In genomic region chr10:26647602-26648244, GRCh38 we compare ENCODE assay signal across 12 cellular contexts. TPM values are rescaled to one million over a fixed set of nuclear protein-coding genes. Genes with fewer than 3 reads are reported as not detected.
"Had no signal": no experiment of that assay in that cellular context is flagged by ENCODE, and none has a peak within 500 bp of the region (broad histone marks: within the 10 kb centered on the region; RNA-seq: fewer than 3 reads in every experiment).

No MANE protein-coding gene starts in this region.

- ATAC-seq: stimulated activated naive CD8-positive, alpha-beta T cell treated with anti-CD3 and anti-CD28 coated beads, Interleukin-15, Interleukin-2, amounts not matched to agents 100 U/mL and 50 U/mL, for 24 hours had no signal

- H3K36me3 ChIP-seq: ascending aorta, right atrium auricular region had no signal

- DNase-seq: activated CD4-positive, alpha-beta T cell treated with anti-CD3 and anti-CD28 coated beads for 1 hour; activated CD4-positive, alpha-beta T cell treated with anti-CD3 and anti-CD28 coated beads, Interleukin-2, amount 50 U/mL, for 4 hours; activated naive CD4-positive, alpha-beta T cell treated with anti-CD3 and anti-CD28 coated beads, Interleukin-2, amount 10 ng/mL, durations not matched to agents 7 days and 5 days; head of caudate nucleus; occipital lobe; stimulated activated CD4-positive, alpha-beta T cell treated with anti-CD3 and anti-CD28 coated beads, Interleukin-4, amount 100 ng/mL, for 4 hours; stimulated activated CD8-positive, alpha-beta memory T cell treated with anti-CD3 and anti-CD28 coated beads, Interleukin-4, amount 100 ng/mL, for 48 hours; stimulated activated naive CD8-positive, alpha-beta T cell treated with anti-CD3 and anti-CD28 coated beads, Interleukin-15, Interleukin-2, amounts not matched to agents 100 U/mL and 50 U/mL, for 24 hours; trophoblast cell had no signal

- H3K9me3 ChIP-seq: ascending aorta, right atrium auricular region had no signal

- FAIRE-seq: frontal cortex had no signal

- H3K27ac ChIP-seq: ascending aorta, right atrium auricular region had no signal

- H3K27me3 ChIP-seq: ascending aorta, right atrium auricular region had no signal

- H3K4me1 ChIP-seq: ascending aorta, right atrium auricular region had no signal

- H3K4me3 ChIP-seq: ascending aorta, right atrium auricular region had no signal

RNA-seq across cellular contexts. Expression of gene PDSS1, which starts 49.8 kb away (rescaled TPM):
- total RNA-seq: ascending aorta had no signal
